Comparison of ENCODE assay signal across 14 cellular contexts in the genomic region with DNA sequence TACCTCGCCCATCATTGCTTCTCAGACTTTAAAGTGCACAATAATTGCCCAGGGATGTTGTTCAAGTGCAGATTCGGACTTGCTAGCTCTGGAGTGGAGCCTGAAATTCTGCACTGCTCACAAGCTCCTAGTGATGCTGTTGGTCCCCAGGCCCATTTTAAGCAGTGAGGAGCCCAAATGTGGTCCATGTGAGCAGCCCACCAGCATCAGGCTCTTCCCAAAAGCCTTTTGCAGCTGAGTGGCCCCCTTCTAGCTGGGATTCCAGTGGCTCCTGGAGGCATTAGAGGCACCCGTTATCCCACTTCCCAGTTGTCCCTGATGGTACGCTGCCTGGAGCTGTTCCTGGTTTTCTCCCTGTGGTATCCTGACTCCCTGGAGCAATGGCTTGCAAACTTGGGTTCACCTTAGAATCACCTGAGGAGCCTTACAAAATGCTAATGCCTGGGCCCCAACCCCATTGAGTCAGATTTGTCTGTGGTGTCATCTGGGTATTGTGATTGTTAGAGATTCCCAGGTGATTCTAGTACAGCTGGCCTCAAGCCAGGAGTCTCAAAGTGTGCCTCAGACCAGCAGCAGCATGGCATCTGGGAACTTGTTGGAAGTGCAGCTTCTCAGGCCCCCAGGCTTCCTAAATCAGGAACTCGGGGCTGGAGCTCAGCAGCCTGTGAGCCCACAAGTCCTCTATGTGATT.
A peak's percentile ranks its signal among the peaks of the same experiment; 100 is the strongest.
DNase-seq lines count a peak whose midpoint lies in the region; ATAC-seq and TF ChIP-seq lines count a peak whose summit lies in the region.
"Had no signal": no experiment of that assay in that cellular context is flagged by ENCODE, and none has a peak within 500 bp of the region (broad histone marks: within the 10 kb centered on the region; RNA-seq: fewer than 3 reads in every experiment).

No MANE protein-coding gene starts in this region.

- H3K36me3 ChIP-seq in left ventricle myocardium inferior (no peaks in the 10 kb centered on the region), right atrium auricular region (no peaks in the 10 kb centered on the region), OCI-LY3 (replicated peaks; ENCODE audit: low read depth, low read length) (no peaks in the 10 kb centered on the region)

- H3K79me2 ChIP-seq in OCI-LY3 (ENCODE audit: low read length): no peaks in the 10 kb centered on the region

- peaks cover 10% of the 10 kb centered on the region for H3K9me3 ChIP-seq in left ventricle myocardium inferior (replicated peaks)
- no peaks in the 10 kb centered on the region for H3K9me3 ChIP-seq in right atrium auricular region
- no peaks in the 10 kb centered on the region for H3K9me3 ChIP-seq in OCI-LY3 (ENCODE audit: insufficient read depth, low read length)

- H3K27me3 ChIP-seq in left ventricle myocardium inferior (ENCODE audit: low read depth) (no peaks in the 10 kb centered on the region), right atrium auricular region (no peaks in the 10 kb centered on the region), OCI-LY3 (ENCODE audit: low read depth, low read length) (peaks cover 11% of the 10 kb centered on the region)

- H3K4me1 ChIP-seq in left ventricle myocardium inferior (peaks cover 21% of the 10 kb centered on the region), right atrium auricular region (peaks cover 0 to 15% of the 10 kb centered on the region in 2 donors), OCI-LY3 (ENCODE audit: low read length) (peaks cover 12% of the 10 kb centered on the region)

- H3K27ac ChIP-seq in left ventricle myocardium inferior (replicated peaks) (peak overlapping the region; percentile 71), right atrium auricular region (no peak overlapping the region), OCI-LY3 (ENCODE audit: low read length) (no peak overlapping the region)

- intact Hi-C loops in left ventricle myocardium inferior (cut with micrococcal nuclease): no loop called here

- H3K9ac ChIP-seq in OCI-LY3 (ENCODE audit: low read length): no peak overlapping the region

- TF ChIP-seq CTCF in left ventricle myocardium inferior (IDR thresholded peaks at IDR 0.05; ENCODE audit: borderline replicate concordance): no peak
- no peak for TF ChIP-seq CTCF in right atrium auricular region (IDR thresholded peaks at IDR 0.05)
- no peak for TF ChIP-seq CTCF in OCI-LY3 (IDR thresholded peaks at IDR 0.05; ENCODE audit: low read depth, low read length)

- peak overlapping the region; percentile 29; the same call in 1 of the 2 replicates for H3K4me2 ChIP-seq in OCI-LY3 (ENCODE audit: low read length)

- DNase-seq in left ventricle myocardium inferior (no peak), right atrium auricular region (ENCODE audit: low spot score) (no peak), NCI-H526 treated with DMSO at 0.1 percent for 48 hours (lab: John Stamatoyannopoulos, UW) (no peak), DMS53 treated with DMSO at 0.1 percent for 48 hours (lab: John Stamatoyannopoulos, UW; ENCODE audit: unreplicated experiment) (no peak), SKM-1 treated with dmso at 0.1 percent for 144 hours (lab: John Stamatoyannopoulos, UW; ENCODE audit: unreplicated experiment) (no peak)
- no peak for DNase-seq in activated CD4-positive, CD25-positive, alpha-beta regulatory T cell (lab: John Stamatoyannopoulos, UW)
- DNase-seq: activated CD8-positive, alpha-beta memory T cell treated with anti-CD3 and anti-CD28 coated beads for 24 hours; amygdala; cerebellar nuclear complex; foreskin fibroblast; NCI-H1105; nephron progenitor cell had no signal

- no peaks in the 10 kb centered on the region for H4K20me1 ChIP-seq in OCI-LY3 (ENCODE audit: insufficient read depth, low read length)

- no peak overlapping the region for H2AFZ ChIP-seq in OCI-LY3 (ENCODE audit: low read depth, low read length)

- ATAC-seq in HG02798 (IDR thresholded peaks at IDR 0.05; ENCODE audit: poor library complexity, unreplicated experiment): peak; percentile 18

- H3K4me3 ChIP-seq in left ventricle myocardium inferior: no peak overlapping the region
- no peak overlapping the region for H3K4me3 ChIP-seq in right atrium auricular region
- no peak overlapping the region for H3K4me3 ChIP-seq in OCI-LY3 (ENCODE audit: low read length)
